ENCODE assay signal across 16 cellular contexts in genomic region chr3:106839576-106840280, GRCh38.
DNase-seq lines count a peak whose midpoint lies in the region; ATAC-seq and TF ChIP-seq lines count a peak whose summit lies in the region.
"Had no signal": no experiment of that assay in that cellular context is flagged by ENCODE, and none has a peak within 500 bp of the region (broad histone marks: within the 10 kb centered on the region; RNA-seq: fewer than 3 reads in every experiment).

No MANE protein-coding gene starts in this region.

- in situ Hi-C loops in astrocyte of the spinal cord (cut with HindIII; ENCODE audit: low sequenced_read_pairs): no loop called here
- in situ Hi-C loops in GM13977 (cut with MboI; ENCODE audit: low pct_unique_long_range_greater_than_20kb, low sequenced_read_pairs, unreplicated experiment): no loop called here

- H3K27ac ChIP-seq in left lung (no peak overlapping the region), Peyer's patch (no peak overlapping the region)
- H3K27ac ChIP-seq: neural progenitor cell, sigmoid colon, SJSA1 had no signal

- DNase-seq in AG10803 (ENCODE audit: low read depth) (peak; percentile 44), M059J (ENCODE audit: low read depth) (peak; percentile 74), astrocyte of the spinal cord (ENCODE audit: low read depth, low spot score) (peak; percentile 74), left lung (no peak), Peyer's patch (no peak), GM13977 (ENCODE audit: low spot score) (no peak)
- DNase-seq in activated CD4-positive, alpha-beta T cell treated with anti-CD3 and anti-CD28 coated beads for 1 hour: no peak
- DNase-seq: amniotic stem cell, dermis blood vessel endothelial cell, NCI-H1092, NCI-H2171, sigmoid colon had no signal

- intact Hi-C loops in left lung (cut with DNase I): no loop called here

- H3K4me3 ChIP-seq in AG10803 (ENCODE audit: low read length): no peak overlapping the region
- H3K4me3 ChIP-seq in astrocyte of the spinal cord (ENCODE audit: low read depth, low read length): peak overlapping the region; percentile 10
- H3K4me3 ChIP-seq in left lung: no peak overlapping the region
- H3K4me3 ChIP-seq in Peyer's patch: no peak overlapping the region
- H3K4me3 ChIP-seq: neural progenitor cell, sigmoid colon, SJSA1 had no signal

- H3K9me3 ChIP-seq in left lung (no peaks in the 10 kb centered on the region), Peyer's patch (no peaks in the 10 kb centered on the region)
- H3K9me3 ChIP-seq: sigmoid colon, SJSA1 had no signal

- no peaks in the 10 kb centered on the region for H3K4me1 ChIP-seq in left lung
- H3K4me1 ChIP-seq in Peyer's patch: no peaks in the 10 kb centered on the region

- ATAC-seq in left lung: peak; percentile 53
- no peak for ATAC-seq in HG02870 (IDR thresholded peaks at IDR 0.05; ENCODE audit: unreplicated experiment)
- ATAC-seq: activated T-helper 17 cell treated with anti-CD3 and anti-CD28 coated beads, Interleukin-2, amount 50 U/mL, for 72 hours had no signal

- TF ChIP-seq CTCF in AG10803 (conservative IDR thresholded peaks at IDR 0.05; ENCODE audit: low read length) (no peak), astrocyte of the spinal cord (IDR thresholded peaks at IDR 0.05; ENCODE audit: low read depth, low read length) (no peak), left lung (IDR thresholded peaks at IDR 0.05) (no peak), Peyer's patch (IDR thresholded peaks at IDR 0.05) (no peak), GM13977 (IDR thresholded peaks at IDR 0.05; ENCODE audit: extremely low read depth, insufficient read depth, missing control alignments) (no peak)

- no peak for TF ChIP-seq POLR2A in Peyer's patch (IDR thresholded peaks at IDR 0.05)

- H3K27me3 ChIP-seq in left lung: no peaks in the 10 kb centered on the region
- H3K27me3 ChIP-seq in Peyer's patch: no peaks in the 10 kb centered on the region
- H3K27me3 ChIP-seq: neural progenitor cell, sigmoid colon, SJSA1 had no signal

- H3K36me3 ChIP-seq in left lung (no peaks in the 10 kb centered on the region), Peyer's patch (no peaks in the 10 kb centered on the region)
- H3K36me3 ChIP-seq: neural progenitor cell, sigmoid colon, SJSA1 had no signal

Comparison
In these comparisons a context has a peak if more than half of its experiments do, and no peak if none do; other contexts are left out.
1. DNase-seq: peak in AG10803 (single experiment), M059J (single experiment) and astrocyte of the spinal cord (single experiment); none in left lung (0 of 2), Peyer's patch (0 of 3), GM13977 (single experiment) and activated CD4-positive, alpha-beta T cell treated with anti-CD3 and anti-CD28 coated beads for 1 hour (single experiment).